1 cellular context compared by ENCODE assay signal in genomic region chr12:130956009-130956408, GRCh38.
TF ChIP-seq lines count a peak whose summit lies in the region.

No MANE protein-coding gene starts in this region.

TF ChIP-seq in HepG2, 621 proteins besides CTCF, POLR2A, EP300 and RAD21:
- no peak for TF ChIP-seq MYPOP (CRISPR knock-in tag; IDR thresholded peaks at IDR 0.05)
- TF ChIP-seq ZKSCAN8 (CRISPR knock-in tag; IDR thresholded peaks at IDR 0.05; ENCODE audit: borderline replicate concordance): no peak
- no peak for TF ChIP-seq ETV6 (CRISPR knock-in tag; conservative IDR thresholded peaks at IDR 0.05)
- TF ChIP-seq HOXD1 (CRISPR knock-in tag; IDR thresholded peaks at IDR 0.05): no peak
- TF ChIP-seq NR2F1 (CRISPR knock-in tag; IDR thresholded peaks at IDR 0.05): no peak
- no peak for TF ChIP-seq ZNF704 (CRISPR knock-in tag; IDR thresholded peaks at IDR 0.05; ENCODE audit: borderline replicate concordance)
- TF ChIP-seq WIZ (CRISPR knock-in tag; IDR thresholded peaks at IDR 0.05): no peak
- TF ChIP-seq THAP8 (CRISPR knock-in tag; IDR thresholded peaks at IDR 0.05; ENCODE audit: borderline replicate concordance): no peak
- TF ChIP-seq MYC (CRISPR knock-in tag; IDR thresholded peaks at IDR 0.05; ENCODE audit: borderline replicate concordance): no peak
- no peak for TF ChIP-seq KDM2A (CRISPR knock-in tag; IDR thresholded peaks at IDR 0.05; ENCODE audit: borderline replicate concordance, low read depth)
- no peak for TF ChIP-seq ZFP91 (CRISPR knock-in tag; IDR thresholded peaks at IDR 0.05; ENCODE audit: borderline replicate concordance)
- TF ChIP-seq ZNF20 (CRISPR knock-in tag; IDR thresholded peaks at IDR 0.05): no peak
- no peak for TF ChIP-seq SP1 (IDR thresholded peaks at IDR 0.05)
- TF ChIP-seq SP1 (CRISPR knock-in tag; IDR thresholded peaks at IDR 0.05): no peak
